In the genomic region with DNA sequence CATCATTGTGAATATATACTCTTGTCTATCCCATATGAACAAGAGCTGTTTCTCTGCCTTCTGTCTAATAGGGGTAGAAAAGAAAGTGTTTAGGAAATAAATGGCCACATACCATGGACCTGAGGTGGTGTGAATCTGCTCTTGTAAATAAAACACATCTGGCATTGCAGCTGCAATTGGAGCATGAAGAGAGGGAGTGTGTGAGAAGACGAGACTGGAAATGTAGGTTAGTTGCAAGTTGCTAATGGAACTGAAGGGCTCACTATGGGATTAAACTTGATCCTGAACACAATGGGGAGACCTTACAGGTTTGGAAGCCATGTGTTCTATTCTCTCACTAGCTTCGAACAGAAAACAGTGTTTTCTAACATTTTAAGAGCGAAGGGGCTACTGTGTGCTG, we compare ENCODE assay signal across 21 cellular contexts.
"Had no signal": no experiment of that assay in that cellular context is flagged by ENCODE, and none has a peak within 500 bp of the region (broad histone marks: within the 10 kb centered on the region; RNA-seq: fewer than 3 reads in every experiment).

No MANE protein-coding gene starts in this region.

- H3K9ac ChIP-seq: neural progenitor cell, parathyroid adenoma had no signal

- H2AFZ ChIP-seq: neural progenitor cell, parathyroid adenoma had no signal

- H3K4me2 ChIP-seq: neural progenitor cell, smooth muscle cell had no signal

- ATAC-seq: left lobe of liver; naive thymus-derived CD4-positive, alpha-beta T cell; sciatic nerve had no signal

- H3K9me3 ChIP-seq: stomach, thyroid gland, vagina had no signal

- H3K79me2 ChIP-seq: parathyroid adenoma had no signal

- H3K36me3 ChIP-seq: neural progenitor cell, stomach, thyroid gland, vagina had no signal

- H3K27me3 ChIP-seq: neural progenitor cell, stomach, thyroid gland, vagina had no signal

- H3K4me1 ChIP-seq: neural progenitor cell, stomach, thyroid gland, vagina had no signal

- H3K4me3 ChIP-seq: dorsolateral prefrontal cortex, lung, neural progenitor cell, smooth muscle cell, stomach, thyroid gland, vagina had no signal

- DNase-seq: dorsolateral prefrontal cortex; effector CD4-positive, alpha-beta T cell; kidney; mesendoderm; midbrain; naive thymus-derived CD4-positive, alpha-beta T cell; stimulated activated CD4-positive, alpha-beta T cell treated with anti-CD3 and anti-CD28 coated beads, Interleukin-12 subunit alpha, Interleukin-12 subunit beta, amount 100 ng/mL, for 4 hours; stimulated activated CD4-positive, alpha-beta T cell treated with anti-CD3 and anti-CD28 coated beads, Interleukin-1b, Interleukin-23, amount 100 ng/mL, for 48 hours; stimulated activated CD4-positive, alpha-beta T cell treated with anti-CD3 and anti-CD28 coated beads, Interleukin-4, amount 100 ng/mL, for 1 hour; stimulated activated CD8-positive, alpha-beta memory T cell treated with anti-CD3 and anti-CD28 coated beads, Interleukin-4, amount 100 ng/mL, for 48 hours; stimulated activated naive CD4-positive, alpha-beta T cell; stomach; thyroid gland; trophoblast cell had no signal

- H3K27ac ChIP-seq: dorsolateral prefrontal cortex, neural progenitor cell, parathyroid adenoma, stomach, thyroid gland, vagina had no signal
